Comparison of ENCODE assay signal across 22 cellular contexts in the genomic region with DNA sequence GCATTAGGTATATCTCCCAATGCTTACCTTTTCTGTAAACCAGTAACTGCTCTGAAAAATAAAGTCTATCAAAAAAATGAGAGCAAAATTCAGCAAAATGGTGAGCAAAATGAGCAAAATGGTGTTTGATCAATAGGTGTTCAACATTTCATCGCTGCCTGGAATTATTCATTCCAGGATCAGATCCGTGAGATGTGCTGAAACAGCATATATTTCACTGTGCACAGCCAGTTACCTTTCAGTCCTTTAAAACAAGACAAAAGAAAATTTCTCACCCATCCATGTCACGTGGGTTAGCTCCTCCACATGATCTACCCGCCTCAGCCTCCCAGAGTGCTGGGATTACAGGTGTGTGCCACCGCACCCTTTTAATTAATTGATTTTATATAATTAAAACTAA. TPM values are rescaled to one million over a fixed set of nuclear protein-coding genes. Genes with fewer than 3 reads are reported as not detected.
"Had no signal": no experiment of that assay in that cellular context is flagged by ENCODE, and none has a peak within 500 bp of the region (broad histone marks: within the 10 kb centered on the region; RNA-seq: fewer than 3 reads in every experiment).

No MANE protein-coding gene starts in this region.

- H3K4me2 ChIP-seq: SK-N-SH had no signal

- H3K9ac ChIP-seq: SK-N-SH had no signal

- ATAC-seq: Panc1, PC-3 had no signal

- H3K27me3 ChIP-seq: MG63 had no signal

- H3K27ac ChIP-seq: RWPE1 had no signal

- H3K9me3 ChIP-seq: MG63, SK-N-SH had no signal

- DNase-seq: Karpas-422; KG1; MG63; NCI-H1092; NCI-H146; NCI-H1694 treated with DMSO at 0.1 percent for 48 hours; NCI-H2107; NCI-H2227 treated with DMSO at 0.1 percent for 48 hours; NCI-H524; NCI-H526 treated with DMSO at 0.1 percent for 48 hours; NCI-H748 treated with DMSO at 0.1 percent for 48 hours; NK-92 treated with Interleukin-12 subunit alpha and Interleukin-12 subunit beta, amount 100 ng/mL, for 24 hours; PC-3; SHP77; SW 1271 had no signal

- H3K4me3 ChIP-seq: MG63 had no signal

- H3K36me3 ChIP-seq: MG63 had no signal

RNA-seq across cellular contexts. Expression of a gene that starts 8.1 kb away (rescaled TPM):
- total RNA-seq: HT1080, NCI-H460, PC-3, SK-MEL-5 had no signal
- polyA plus RNA-seq: SK-N-SH had no signal

RNA-seq across cellular contexts. Expression of a gene that starts 58.0 kb away (rescaled TPM):
- total RNA-seq: HT1080, NCI-H460, OCI-LY7, PC-3, SK-MEL-5 had no signal
- polyA plus RNA-seq: SK-N-SH had no signal
